In genomic region chr6:106556368-106556960, GRCh38 we compare ENCODE assay signal across 9 cellular contexts.
DNase-seq lines count a peak whose midpoint lies in the region; ATAC-seq and TF ChIP-seq lines count a peak whose summit lies in the region.
"Had no signal": no experiment of that assay in that cellular context is flagged by ENCODE, and none has a peak within 500 bp of the region (broad histone marks: within the 10 kb centered on the region; RNA-seq: fewer than 3 reads in every experiment).

No MANE protein-coding gene starts in this region.

- no CpG with 5 or more reads among the region's 3 CpGs for WGBS in neuronal stem cell (ENCODE audit: extremely low coverage in 2 of 2, insufficient read length in 2 of 2, insufficient replicate concordance in 1 of 2), 2 donors

- no peak overlapping the region for H2BK5ac ChIP-seq in neuronal stem cell (ENCODE audit: low read length)

- H3K4me1 Mint-ChIP-seq in type B pancreatic cell (ENCODE audit: unreplicated experiment): no peaks in the 10 kb centered on the region

- ATAC-seq in left cardiac atrium: no peak
- no peak for ATAC-seq in GM18868 (IDR thresholded peaks at IDR 0.05; ENCODE audit: unreplicated experiment)

- no peak overlapping the region for H3K23ac ChIP-seq in neuronal stem cell (ENCODE audit: low read depth, low read length, poor library complexity)

- H3K18ac ChIP-seq in neuronal stem cell (ENCODE audit: low read length): no peak overlapping the region

- H2BK12ac ChIP-seq in neuronal stem cell (ENCODE audit: low read length): no peak overlapping the region

- no peak overlapping the region for H4K8ac ChIP-seq in neuronal stem cell (ENCODE audit: low read depth, low read length)

- H3K4me1 ChIP-seq in cardiac muscle cell (ENCODE audit: low read depth) (no peaks in the 10 kb centered on the region), neuronal stem cell (ENCODE audit: control insufficient read depth in 2 of 2, insufficient read depth in 1 of 2, low read depth in 1 of 2, low read length in 2 of 2) (peaks cover 2% of the 10 kb centered on the region in 2 donors)
- H3K4me1 ChIP-seq: stomach had no signal

- H4K91ac ChIP-seq in neuronal stem cell (ENCODE audit: low read depth, low read length, poor library complexity): no peak overlapping the region

- no peaks in the 10 kb centered on the region for H3K9me3 Mint-ChIP-seq in type B pancreatic cell

- no peaks in the 10 kb centered on the region for H3K36me3 ChIP-seq in cardiac muscle cell
- no peaks in the 10 kb centered on the region for H3K36me3 ChIP-seq in neuronal stem cell (replicated peaks in 1 of 2; ENCODE audit: control insufficient read depth in 2 of 2, insufficient read depth in 2 of 2, low read length in 2 of 2)

- no peak overlapping the region for H3K4ac ChIP-seq in neuronal stem cell (ENCODE audit: low read length)

- H3K14ac ChIP-seq in neuronal stem cell (ENCODE audit: low read length): no peak overlapping the region

- no peak overlapping the region for H3K4me3 Mint-ChIP-seq in type B pancreatic cell

- no peak overlapping the region for H2AK5ac ChIP-seq in neuronal stem cell (ENCODE audit: low read depth, low read length)

- H2BK120ac ChIP-seq in neuronal stem cell (ENCODE audit: low read depth, low read length): no peak overlapping the region

- no peak overlapping the region for H3K27ac Mint-ChIP-seq in type B pancreatic cell

- intact Hi-C loops in left cardiac atrium (cut with DNase I): no loop called here
- intact Hi-C loops in head of caudate nucleus (cut with DNase I): no loop called here

- no peak overlapping the region for H3K4me3 ChIP-seq in cardiac muscle cell
- no peak overlapping the region for H3K4me3 ChIP-seq in neuronal stem cell (ENCODE audit: low read length in 2 of 2)
- H3K4me3 ChIP-seq: stomach had no signal

- no peak overlapping the region for H2AFZ ChIP-seq in neuronal stem cell (ENCODE audit: low read length)

- H3K9ac ChIP-seq in neuronal stem cell (ENCODE audit: low read depth, low read length, poor library complexity): no peak overlapping the region

- no peak overlapping the region for H3K4me2 ChIP-seq in neuronal stem cell (ENCODE audit: insufficient read depth, low read length, poor library complexity, severe bottlenecking)

- H3K9me3 ChIP-seq in cardiac muscle cell (ENCODE audit: low read depth): no peaks in the 10 kb centered on the region
- H3K9me3 ChIP-seq in neuronal stem cell (replicated peaks in 1 of 2; ENCODE audit: control insufficient read depth in 2 of 2, insufficient read depth in 1 of 2, low read depth in 1 of 2, low read length in 2 of 2): no peaks in the 10 kb centered on the region
- H3K9me3 ChIP-seq: stomach had no signal

- DNase-seq in cardiac muscle cell (ENCODE audit: low read depth in 1 of 2, low spot score in 1 of 2): peak in 1 of 2 donors; percentile 54
- no peak for DNase-seq in left cardiac atrium
- peak; percentile 73 for DNase-seq in OCI-M1 (lab: John Stamatoyannopoulos, UW)
- DNase-seq in fibroblast of gingiva (ENCODE audit: low read depth): peak; percentile 32
- DNase-seq in type B pancreatic cell (ENCODE audit: extremely low spot score, unreplicated experiment): no peak
- DNase-seq in neuronal stem cell (ENCODE audit: low spot score): no peak
- DNase-seq in head of caudate nucleus: no peak
- DNase-seq: stomach had no signal

- H3K27ac ChIP-seq in cardiac muscle cell (no peak overlapping the region), neuronal stem cell (replicated peaks; ENCODE audit: low read length) (no peak overlapping the region)
- H3K27ac ChIP-seq: stomach had no signal

- no peaks in the 10 kb centered on the region for H3K79me1 ChIP-seq in neuronal stem cell (ENCODE audit: low read depth, low read length)

- H3K36me3 Mint-ChIP-seq in type B pancreatic cell: no peaks in the 10 kb centered on the region

- H2BK15ac ChIP-seq in neuronal stem cell (ENCODE audit: low read length): no peak overlapping the region

- no peaks in the 10 kb centered on the region for H3K27me3 Mint-ChIP-seq in type B pancreatic cell

- H3K27me3 ChIP-seq in cardiac muscle cell (no peaks in the 10 kb centered on the region), neuronal stem cell (ENCODE audit: control insufficient read depth in 3 of 3, insufficient read depth in 3 of 3, low read depth in 1 of 3, low read length in 3 of 3) (no peaks in the 10 kb centered on the region)
- H3K27me3 ChIP-seq: stomach had no signal

- TF ChIP-seq CTCF in cardiac muscle cell (IDR thresholded peaks at IDR 0.05; ENCODE audit: low read depth, low read length) (peak; percentile 43), type B pancreatic cell (conservative IDR thresholded peaks at IDR 0.05) (peak; percentile 28)

Comparison
In these comparisons a context has a peak if more than half of its experiments do, and no peak if none do; other contexts are left out.
1. DNase-seq: peak in OCI-M1 (single experiment) and fibroblast of gingiva (single experiment); none in left cardiac atrium (single experiment), type B pancreatic cell (single experiment), neuronal stem cell (single experiment) and head of caudate nucleus (0 of 42).